ENCODE assay signal across 2 cellular contexts in genomic region chr11:108643974-108644373, GRCh38.
A peak's percentile ranks its signal among the peaks of the same experiment; 100 is the strongest.
TF ChIP-seq lines count a peak whose summit lies in the region.

No MANE protein-coding gene starts in this region.

TF ChIP-seq in liver, 16 proteins besides CTCF, POLR2A, EP300 and RAD21:
- no peak for TF ChIP-seq REST (IDR thresholded peaks at IDR 0.05)
- TF ChIP-seq RXRA (IDR thresholded peaks at IDR 0.05): peak; percentile 44 to 54
- peak; percentile 94 to 95 for TF ChIP-seq HNF4A (conservative IDR thresholded peaks at IDR 0.05)
- no peak for TF ChIP-seq NR2F2 (IDR thresholded peaks at IDR 0.05)
- TF ChIP-seq JUND (IDR thresholded peaks at IDR 0.05): peak in 1 of 2 donors; percentile 15
- TF ChIP-seq SP1 (IDR thresholded peaks at IDR 0.05): peak; percentile 86
- TF ChIP-seq FOXA1 (IDR thresholded peaks at IDR 0.05): no peak
- TF ChIP-seq YY1 (IDR thresholded peaks at IDR 0.05): peak; percentile 1
- TF ChIP-seq GABPA (IDR thresholded peaks at IDR 0.05 in 1 of 2, conservative IDR thresholded peaks at IDR 0.05 in 1 of 2): no peak
- TF ChIP-seq EGR1 (IDR thresholded peaks at IDR 0.05; ENCODE audit: low read depth in 2 of 2): no peak
- TF ChIP-seq HNF4G (IDR thresholded peaks at IDR 0.05): peak; percentile 78
- no peak for TF ChIP-seq ZBTB33 (IDR thresholded peaks at IDR 0.05)
- no peak for TF ChIP-seq TAF1 (conservative IDR thresholded peaks at IDR 0.05)
- no peak for TF ChIP-seq MAX (IDR thresholded peaks at IDR 0.05)

TF ChIP-seq in HepG2, 621 proteins besides CTCF, POLR2A, EP300 and RAD21:
- TF ChIP-seq TIGD3 (CRISPR knock-in tag; IDR thresholded peaks at IDR 0.05; ENCODE audit: borderline replicate concordance) (no peak), RNF2 (conservative IDR thresholded peaks at IDR 0.05; ENCODE audit: low read depth) (no peak), PPARG (CRISPR knock-in tag; conservative IDR thresholded peaks at IDR 0.05) (no peak), NONO (IDR thresholded peaks at IDR 0.05) (no peak), NONO (CRISPR knock-in tag; conservative IDR thresholded peaks at IDR 0.05) (no peak), CHCHD3 (CRISPR knock-in tag; IDR thresholded peaks at IDR 0.05) (no peak), ZNF34 (CRISPR knock-in tag; IDR thresholded peaks at IDR 0.05; ENCODE audit: borderline replicate concordance) (no peak)
